In the genomic region with DNA sequence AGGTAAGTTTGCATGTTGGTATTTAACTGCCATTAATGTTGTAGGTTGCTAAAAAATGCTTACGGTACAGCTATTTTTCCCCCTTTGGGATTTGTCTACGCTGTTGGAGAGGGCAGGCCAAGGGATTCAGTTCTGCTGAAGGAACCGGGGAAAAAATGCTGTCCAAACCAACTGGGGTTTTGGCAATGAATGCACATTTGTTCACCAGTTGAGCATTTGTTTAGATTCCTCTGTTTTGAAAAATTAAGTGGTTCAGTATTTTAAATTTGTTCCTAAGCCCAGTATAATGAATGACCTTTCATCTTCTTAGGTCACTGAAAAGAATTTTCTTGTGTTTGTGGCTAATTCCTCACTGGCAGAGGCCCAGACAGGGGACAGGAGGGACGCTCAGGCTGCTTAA, we compare ENCODE assay signal across 16 cellular contexts. TPM values are rescaled to one million over a fixed set of nuclear protein-coding genes. Genes with fewer than 3 reads are reported as not detected.
"Had no signal": no experiment of that assay in that cellular context is flagged by ENCODE, and none has a peak within 500 bp of the region (broad histone marks: within the 10 kb centered on the region; RNA-seq: fewer than 3 reads in every experiment).

No MANE protein-coding gene starts in this region.

- H3K4me1 ChIP-seq: foreskin keratinocyte, left ventricle myocardium inferior, right lobe of liver, testis had no signal

- DNase-seq: activated CD4-positive, alpha-beta T cell treated with anti-CD3 and anti-CD28 coated beads, Interleukin-2, amount 50 U/mL, for 4 hours; activated naive CD4-positive, alpha-beta T cell treated with anti-CD3 and anti-CD28 coated beads for 36 hours; activated T-cell treated with anti-CD3 and anti-CD28 coated beads for 4 hours; foreskin keratinocyte; left ventricle myocardium inferior; mucosa of descending colon; naive thymus-derived CD8-positive, alpha-beta T cell; occipital lobe; right lobe of liver; stimulated activated CD4-positive, alpha-beta T cell treated with anti-CD3 and anti-CD28 coated beads, Interleukin-1b, Interleukin-23, amount 100 ng/mL, for 48 hours; stimulated activated naive CD8-positive, alpha-beta T cell treated with anti-CD3 and anti-CD28 coated beads, Interleukin-15, amount 100 ng/mL, for 72 hours; SW 1271; testis had no signal

- H3K27ac ChIP-seq: foreskin keratinocyte, left ventricle myocardium inferior, right lobe of liver had no signal

- H3K4me3 ChIP-seq: left ventricle myocardium inferior, mucosa of descending colon, right lobe of liver, testis had no signal

- H3K27me3 ChIP-seq: right lobe of liver, testis had no signal

- H3K9me3 ChIP-seq: left ventricle myocardium inferior, mucosa of descending colon, right lobe of liver, testis had no signal

- H3K36me3 ChIP-seq: left ventricle myocardium inferior, right lobe of liver had no signal

RNA-seq across cellular contexts. Expression of a gene that starts 10.8 kb away (rescaled TPM):
- total RNA-seq: activated naive CD4-positive, alpha-beta T cell treated with anti-CD3 and anti-CD28 coated beads for 36 hours; activated T-helper 2 cell treated with anti-CD3 and anti-CD28 coated beads, Interferon-gamma antibody, Interleukin-2, Interleukin-4, amounts not matched to agents 10 μg/mL and 5 μg/mL and 100 μg/mL, durations not matched to agents 14 hours and 24 hours and 36 hours; foreskin keratinocyte; kidney epithelial cell; naive thymus-derived CD8-positive, alpha-beta T cell; pulmonary artery endothelial cell had no signal
